9 cellular contexts compared by ENCODE assay signal in the genomic region with DNA sequence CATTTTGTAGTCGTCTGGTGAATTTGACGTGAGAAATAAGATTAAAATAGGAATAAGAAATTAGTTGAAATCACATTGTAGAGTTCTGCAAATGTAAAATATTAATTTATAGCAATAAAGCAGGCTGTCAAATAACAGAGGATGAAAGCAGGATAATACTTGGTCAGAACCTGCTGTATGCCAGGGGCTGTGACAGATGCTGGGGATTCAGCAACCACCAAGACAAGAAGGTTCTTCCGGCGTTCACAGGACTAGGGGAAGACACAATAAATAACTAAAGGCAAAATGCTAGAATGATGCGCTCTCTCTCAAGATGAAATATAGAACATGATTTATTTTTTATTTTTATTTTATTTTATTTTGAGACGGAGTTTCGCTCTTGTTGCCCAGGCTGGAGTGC. TPM values are rescaled to one million over a fixed set of nuclear protein-coding genes. Genes with fewer than 3 reads are reported as not detected.
A peak's percentile ranks its signal among the peaks of the same experiment; 100 is the strongest.
DNase-seq lines count a peak whose midpoint lies in the region; ATAC-seq and TF ChIP-seq lines count a peak whose summit lies in the region.
"Had no signal": no experiment of that assay in that cellular context is flagged by ENCODE, and none has a peak within 500 bp of the region (broad histone marks: within the 10 kb centered on the region; RNA-seq: fewer than 3 reads in every experiment).

No MANE protein-coding gene starts in this region.

- TF ChIP-seq EP300 in esophagus muscularis mucosa (IDR thresholded peaks at IDR 0.05), result no peak

- intact Hi-C loops in esophagus muscularis mucosa (cut with DNase I) (no loop called here), spleen (cut with DNase I; ENCODE audit: low total_unique reads) (no loop called here)

- peak overlapping the region; percentile 73 for H3K27ac ChIP-seq in SJSA1
- H3K27ac ChIP-seq in esophagus muscularis mucosa (replicated peaks in 1 of 4), result peak overlapping the region; percentile 86 to 92 (median 90)
- peak overlapping the region; percentile 84 to 96 (median 93) for H3K27ac ChIP-seq in spleen

- H3K27me3 ChIP-seq in SJSA1 (replicated peaks) (no peaks in the 10 kb centered on the region), esophagus muscularis mucosa (no peaks in the 10 kb centered on the region), spleen (replicated peaks in 1 of 7) (no peaks in the 10 kb centered on the region)

- no peak for TF ChIP-seq CTCF in esophagus muscularis mucosa (IDR thresholded peaks at IDR 0.05)
- TF ChIP-seq CTCF in spleen (IDR thresholded peaks at IDR 0.05 in 8 of 11, conservative IDR thresholded peaks at IDR 0.05 in 3 of 11), result no peak

- H3K4me3 ChIP-seq in SJSA1, result peak overlapping the region; percentile 44
- peak overlapping the region; percentile 69 to 75 (median 72) for H3K4me3 ChIP-seq in esophagus muscularis mucosa
- peak overlapping the region; percentile 44 to 74 (median 56) for H3K4me3 ChIP-seq in spleen

- TF ChIP-seq POLR2A in esophagus muscularis mucosa (IDR thresholded peaks at IDR 0.05; ENCODE audit: low read depth), result no peak
- no peak for TF ChIP-seq POLR2A in spleen (IDR thresholded peaks at IDR 0.05)

- peaks cover 4% of the 10 kb centered on the region for H3K4me1 ChIP-seq in SJSA1 (replicated peaks)
- H3K4me1 ChIP-seq in esophagus muscularis mucosa, result peaks cover 4 to 13% (median 12%) of the 10 kb centered on the region in 4 donors
- H3K4me1 ChIP-seq in spleen, result peaks cover 8 to 25% (median 14%) of the 10 kb centered on the region in 6 donors

- DNase-seq in DMS 273 (lab: John Stamatoyannopoulos, UW; ENCODE audit: unreplicated experiment) (peak; percentile 24), DMS 273 treated with DMSO at 0.1 percent for 48 hours (lab: John Stamatoyannopoulos, UW) (no peak), SJSA1 (ENCODE audit: low read depth in 1 of 2, low spot score in 2 of 2) (no peak), esophagus muscularis mucosa (ENCODE audit: extremely low spot score) (no peak), spleen (no peak), superior temporal gyrus (ENCODE audit: extremely low spot score) (no peak), iPS-NIHi7 (ENCODE audit: extremely low spot score) (no peak)

- ATAC-seq in HG03139 (IDR thresholded peaks at IDR 0.05; ENCODE audit: unreplicated experiment), result no peak

- no peaks in the 10 kb centered on the region for H3K9me3 ChIP-seq in SJSA1 (replicated peaks)
- no peaks in the 10 kb centered on the region for H3K9me3 ChIP-seq in esophagus muscularis mucosa
- no peaks in the 10 kb centered on the region for H3K9me3 ChIP-seq in spleen

- H3K36me3 ChIP-seq in SJSA1 (no peaks in the 10 kb centered on the region), esophagus muscularis mucosa (no peaks in the 10 kb centered on the region), spleen (no peaks in the 10 kb centered on the region)

- 75% methylated on average over 7 of the region's 7 CpGs for WGBS in esophagus muscularis mucosa
- WGBS in spleen, 5 donors, result 67 to 73% (median 69%) methylated on average over 7 of the region's 7 CpGs

RNA-seq across cellular contexts. Expression of a gene that starts 6.8 kb away (rescaled TPM):
- 436 and 479 TPM in 2 replicates for total RNA-seq in SJSA1 (2014; rRNA removed; shearing (Covaris generic))
- total RNA-seq in esophagus muscularis mucosa (100 to 1,000 TPM; 201 to 229 (median 212) TPM), spleen (100 to 1,000 TPM in 6 of 7 donors, 10 to 100 TPM in 1; 93.5 to 183 (median 160) TPM)
- polyA plus RNA-seq in spleen, result 100 to 1,000 TPM; 274 to 370 (median 289) TPM

RNA-seq across cellular contexts. Expression of a gene that starts 14.0 kb away (rescaled TPM):
- total RNA-seq in SJSA1 (2014; rRNA removed; shearing (Covaris generic)), result 3.4 and 5.6 TPM in 2 replicates
- total RNA-seq in esophagus muscularis mucosa (under 1 TPM in 1 of 4 donors, not detected in 3; 0.17 TPM), spleen (10 to 100 TPM in 1 of 7 donors, 1 to 10 TPM in 6; 2.5 to 11.7 (median 3.3) TPM)
- polyA plus RNA-seq in spleen, result 1 to 10 TPM; 2.2 to 6.3 (median 4.0) TPM
- total RNA-seq: SK-MEL-5 had no signal
